2 cellular contexts compared by ENCODE assay signal in genomic region chr15:81096398-81096797, GRCh38.
TF ChIP-seq lines count a peak whose summit lies in the region.

No MANE protein-coding gene starts in this region.

TF ChIP-seq in IMR-90, 13 proteins besides CTCF, POLR2A, EP300 and RAD21:
- TF ChIP-seq RFX5 (IDR thresholded peaks at IDR 0.05; ENCODE audit: low read depth, low read length), result no peak
- TF ChIP-seq ELK1 (IDR thresholded peaks at IDR 0.05; ENCODE audit: borderline replicate concordance, low read depth, low read length), result no peak
- no peak for TF ChIP-seq RCOR1 (IDR thresholded peaks at IDR 0.05; ENCODE audit: insufficient replicate concordance, low read length)
- no peak for TF ChIP-seq MAZ (IDR thresholded peaks at IDR 0.05; ENCODE audit: borderline replicate concordance, low read depth, low read length)
- no peak for TF ChIP-seq BHLHE40 (IDR thresholded peaks at IDR 0.05; ENCODE audit: low read depth, low read length)
- no peak for TF ChIP-seq MXI1 (IDR thresholded peaks at IDR 0.05; ENCODE audit: borderline replicate concordance, low read depth, low read length)
- no peak for TF ChIP-seq CHD1 (IDR thresholded peaks at IDR 0.05; ENCODE audit: low read depth, low read length)
- TF ChIP-seq FOS (IDR thresholded peaks at IDR 0.05; ENCODE audit: low read depth, low read length), result no peak
- TF ChIP-seq CEBPB (IDR thresholded peaks at IDR 0.05; ENCODE audit: low read depth, low read length), result no peak
- TF ChIP-seq USF2 (IDR thresholded peaks at IDR 0.05; ENCODE audit: low read depth, low read length), result no peak
- TF ChIP-seq NFE2L2 (IDR thresholded peaks at IDR 0.05; ENCODE audit: low read depth, low read length), result no peak
- TF ChIP-seq MAFK (IDR thresholded peaks at IDR 0.05; ENCODE audit: low read depth, low read length), result no peak
- no peak for TF ChIP-seq SMC3 (IDR thresholded peaks at IDR 0.05; ENCODE audit: low read depth, low read length)

TF ChIP-seq in K562, 482 proteins besides CTCF, POLR2A, EP300 and RAD21:
- 0 out of 2 replicates have a peak, but pooled peaks have one; percentile 7 for TF ChIP-seq CBFA2T3 (IDR thresholded peaks at IDR 0.05)
- TF ChIP-seq ZNF121 (CRISPR knock-in tag; conservative IDR thresholded peaks at IDR 0.05), result peak; percentile 27; the same call in 1 of the 2 replicates
- no peak for TF ChIP-seq ZNF277 (CRISPR knock-in tag; IDR thresholded peaks at IDR 0.05; ENCODE audit: borderline replicate concordance)
TF ChIP-seq in K562: peak in this region for 2.
